Comparison of ENCODE assay signal across 12 cellular contexts in genomic region chr12:111431772-111432171, GRCh38. TPM values are rescaled to one million over a fixed set of nuclear protein-coding genes. Genes with fewer than 3 reads are reported as not detected.
DNase-seq lines count a peak whose midpoint lies in the region; ATAC-seq and TF ChIP-seq lines count a peak whose summit lies in the region.
"Had no signal": no experiment of that assay in that cellular context is flagged by ENCODE, and none has a peak within 500 bp of the region (broad histone marks: within the 10 kb centered on the region; RNA-seq: fewer than 3 reads in every experiment).

No MANE protein-coding gene starts in this region.

- intact Hi-C loops in left ventricle myocardium inferior (cut with micrococcal nuclease), result no loop called here
- intact Hi-C loops in Right ventricle myocardium superior (cut with DNase I), result no loop called here
- intact Hi-C loops in ascending aorta (cut with DNase I), result loop anchor here (2.0 kb wide), 1 partner anchor 25 kb away; no protein-coding TSS in a partner anchor
- intact Hi-C loops in uterus (cut with DNase I; ENCODE audit: low total_unique reads), result no loop called here

- H2AK5ac ChIP-seq in mesenchymal stem cell (ENCODE audit: low read length, severe bottlenecking), result no peak overlapping the region

- H3K79me1 ChIP-seq in mesenchymal stem cell (replicated peaks; ENCODE audit: low read length, poor library complexity, severe bottlenecking), result no peaks in the 10 kb centered on the region

- H4K91ac ChIP-seq in mesenchymal stem cell (ENCODE audit: low read length), result no peak overlapping the region

- H2BK5ac ChIP-seq in mesenchymal stem cell (ENCODE audit: low read depth, low read length, poor library complexity, severe bottlenecking), result no peak overlapping the region

- H3K36me3 ChIP-seq in left ventricle myocardium inferior (no peaks in the 10 kb centered on the region), ascending aorta (no peaks in the 10 kb centered on the region), mesenchymal stem cell (ENCODE audit: control insufficient read depth in 1 of 2, insufficient read depth in 2 of 2, low read depth in 1 of 2, low read length in 2 of 2) (peaks cover 5 to 51% of the 10 kb centered on the region in 2 experiments), uterus (no peaks in the 10 kb centered on the region)

- no peak overlapping the region for H2AFZ ChIP-seq in mesenchymal stem cell (ENCODE audit: low read depth, low read length)

- DNase-seq in left ventricle myocardium inferior (no peak), Right ventricle myocardium superior (no peak), ascending aorta (ENCODE audit: low spot score in 2 of 2) (no peak), mesenchymal stem cell (peak; percentile 55), uterus (no peak), ecto neural progenitor cell (ENCODE audit: low spot score) (no peak)
- DNase-seq: amniotic stem cell, C1 segment of cervical spinal cord, NCI-H526, substantia nigra had no signal

- WGBS in mesenchymal stem cell, result 88% methylated on average over 6 of the region's 6 CpGs

- H2BK120ac ChIP-seq in mesenchymal stem cell (ENCODE audit: low read depth, low read length), result no peak overlapping the region

- peaks cover 100% of the 10 kb centered on the region for H3K4me1 ChIP-seq in left ventricle myocardium inferior
- H3K4me1 ChIP-seq in ascending aorta, result peaks cover 18 to 42% of the 10 kb centered on the region in 2 donors
- H3K4me1 ChIP-seq in mesenchymal stem cell (ENCODE audit: control insufficient read depth, insufficient read depth, low read depth, low read length), result peaks cover 64% of the 10 kb centered on the region
- H3K4me1 ChIP-seq in uterus, result peaks cover 3 to 38% of the 10 kb centered on the region in 2 donors

- no peak overlapping the region for H3K4me2 ChIP-seq in mesenchymal stem cell (ENCODE audit: low read length, poor library complexity, severe bottlenecking)

- H3K27ac ChIP-seq in left ventricle myocardium inferior (replicated peaks), result peak overlapping the region; percentile 97
- peak overlapping the region; percentile 24 to 60 for H3K27ac ChIP-seq in ascending aorta
- H3K27ac ChIP-seq in mesenchymal stem cell (ENCODE audit: low read length, poor library complexity, severe bottlenecking), result peak overlapping the region; percentile 56
- peak overlapping the region; percentile 74 to 90 for H3K27ac ChIP-seq in uterus

- H3K23ac ChIP-seq in mesenchymal stem cell (ENCODE audit: low read length in 2 of 2), result no peak overlapping the region

- no peak overlapping the region for H2BK12ac ChIP-seq in mesenchymal stem cell (ENCODE audit: low read length in 2 of 2)

- H4K8ac ChIP-seq in mesenchymal stem cell (ENCODE audit: low read length), result no peak overlapping the region

- no peak overlapping the region for H3K18ac ChIP-seq in mesenchymal stem cell (ENCODE audit: low read depth in 1 of 2, low read length in 2 of 2)

- no peak overlapping the region for H3K9ac ChIP-seq in mesenchymal stem cell (ENCODE audit: low read length)

- H3K14ac ChIP-seq in mesenchymal stem cell (ENCODE audit: low read length in 2 of 2), result no peak overlapping the region

- H3K9me3 ChIP-seq in left ventricle myocardium inferior (replicated peaks) (no peaks in the 10 kb centered on the region), ascending aorta (no peaks in the 10 kb centered on the region), mesenchymal stem cell (ENCODE audit: control insufficient read depth, low read length) (no peaks in the 10 kb centered on the region), uterus (no peaks in the 10 kb centered on the region)

- TF ChIP-seq POLR2A in uterus (IDR thresholded peaks at IDR 0.05), result no peak

- no peak overlapping the region for H3K4me3 ChIP-seq in left ventricle myocardium inferior
- no peak overlapping the region for H3K4me3 ChIP-seq in ascending aorta
- no peak overlapping the region for H3K4me3 ChIP-seq in mesenchymal stem cell (ENCODE audit: insufficient read depth in 1 of 2, low read depth in 1 of 2, low read length in 2 of 2)
- H3K4me3 ChIP-seq in uterus, result no peak overlapping the region

- H3K4ac ChIP-seq in mesenchymal stem cell (ENCODE audit: low read depth in 1 of 2, low read length in 2 of 2), result no peak overlapping the region

- ATAC-seq in Right ventricle myocardium superior (ENCODE audit: poor library complexity) (no peak), GM19035 (IDR thresholded peaks at IDR 0.05; ENCODE audit: unreplicated experiment) (no peak), GM19455 (IDR thresholded peaks at IDR 0.05; ENCODE audit: unreplicated experiment) (no peak)

- H3K27me3 ChIP-seq in left ventricle myocardium inferior (ENCODE audit: low read depth), result no peaks in the 10 kb centered on the region
- no peaks in the 10 kb centered on the region for H3K27me3 ChIP-seq in ascending aorta
- no peaks in the 10 kb centered on the region for H3K27me3 ChIP-seq in mesenchymal stem cell (ENCODE audit: control insufficient read depth in 1 of 2, insufficient read depth in 1 of 2, low read length in 2 of 2)
- H3K27me3 ChIP-seq in uterus, result no peaks in the 10 kb centered on the region

- no peak overlapping the region for H2BK15ac ChIP-seq in mesenchymal stem cell (ENCODE audit: low read depth, poor library complexity, severe bottlenecking)

- TF ChIP-seq CTCF in left ventricle myocardium inferior (IDR thresholded peaks at IDR 0.05; ENCODE audit: borderline replicate concordance) (no peak), ascending aorta (IDR thresholded peaks at IDR 0.05) (no peak), uterus (IDR thresholded peaks at IDR 0.05) (no peak)

RNA-seq across cellular contexts. Expression of gene SH2B3, which starts 26.0 kb away (rescaled TPM):
- 50.5 TPM for total RNA-seq in left ventricle myocardium inferior
- 42.8 TPM for total RNA-seq in Right ventricle myocardium superior
- total RNA-seq in ascending aorta, result 124 TPM
- polyA plus RNA-seq in mesenchymal stem cell (2013, experiment 1 of 2), result 50.8 TPM
- 50.3 TPM for polyA plus RNA-seq in mesenchymal stem cell (2013, experiment 2 of 2)
- 10 to 100 TPM; 11.8 to 31.3 (median 21.8) TPM for total RNA-seq in uterus

Comparison
In these comparisons a context has a peak if more than half of its experiments do, and no peak if none do; other contexts are left out.
1. H3K27ac ChIP-seq: peak in every context shown above with its lines; median percentile 97 in left ventricle myocardium inferior; 82 in uterus; 56 in mesenchymal stem cell; 42 in ascending aorta.